13 cellular contexts compared by ENCODE assay signal in the genomic region with DNA sequence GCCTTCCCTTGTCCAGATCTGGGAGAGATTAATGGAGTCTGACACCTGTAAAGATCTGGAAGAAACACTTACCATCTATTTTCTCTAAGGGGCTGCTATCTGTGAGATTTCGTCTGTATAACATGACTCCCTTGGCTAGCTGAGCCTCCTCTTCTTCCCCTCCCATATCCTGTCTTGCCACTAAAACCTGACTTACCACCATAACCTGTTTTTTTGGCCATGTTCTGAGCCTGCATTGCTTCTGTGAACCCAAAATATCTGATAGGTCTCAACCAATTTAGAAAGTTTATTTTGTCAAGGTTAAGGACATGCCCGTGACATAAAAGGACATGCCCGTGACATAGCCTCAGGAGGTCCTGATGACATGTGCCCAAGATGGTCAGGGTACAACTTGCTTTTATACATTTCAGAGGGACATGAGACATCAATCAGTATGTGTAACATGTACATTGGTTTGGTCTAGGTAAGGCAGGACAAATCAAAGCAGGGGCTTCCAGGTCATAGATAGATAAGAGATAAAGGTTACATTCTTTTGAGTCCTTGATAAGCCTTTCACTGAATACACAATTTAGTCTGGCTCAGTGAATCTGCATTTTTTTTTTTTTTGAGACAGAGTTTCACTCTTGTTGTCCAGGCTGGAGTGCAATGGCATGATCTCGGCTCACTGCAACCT.
"Had no signal": no experiment of that assay in that cellular context is flagged by ENCODE, and none has a peak within 500 bp of the region (broad histone marks: within the 10 kb centered on the region; RNA-seq: fewer than 3 reads in every experiment).

No MANE protein-coding gene starts in this region.

- H3K27me3 ChIP-seq: gastrocnemius medialis, ovary had no signal

- FAIRE-seq: colon, islet of Langerhans, urothelium cell line had no signal

- H3K4me3 Mint-ChIP-seq: activated naive CD4-positive, alpha-beta T cell treated with anti-CD3 and anti-CD28 coated beads, Interleukin-2, amount 10 ng/mL, durations not matched to agents 7 days and 5 days; stimulated activated memory B cell treated with anti-CD40 and anti-IgM and Interleukin-4, amounts not matched to agents 10 μg/mL and 1 μg/mL and 100 μg/mL, for 72 hours had no signal

- H3K36me3 Mint-ChIP-seq: naive B cell; stimulated activated memory B cell treated with anti-CD40 and anti-IgM and Interleukin-4, amounts not matched to agents 10 μg/mL and 1 μg/mL and 100 μg/mL, for 72 hours had no signal

- H3K27me3 Mint-ChIP-seq: activated naive CD4-positive, alpha-beta T cell treated with anti-CD3 and anti-CD28 coated beads, Interleukin-2, amount 10 ng/mL, durations not matched to agents 7 days and 5 days; naive B cell; stimulated activated memory B cell treated with anti-CD40 and anti-IgM and Interleukin-4, amounts not matched to agents 10 μg/mL and 1 μg/mL and 100 μg/mL, for 72 hours had no signal

- DNase-seq: activated CD4-positive, alpha-beta T cell treated with anti-CD3 and anti-CD28 coated beads, Interleukin-2, amount 50 U/mL, for 48 hours; activated CD4-positive, CD25-positive, alpha-beta regulatory T cell treated with anti-CD3 and anti-CD28 coated beads, Interleukin-2, amount 50 U/mL, for 72 hours; activated naive CD4-positive, alpha-beta T cell treated with anti-CD3 and anti-CD28 coated beads, Interleukin-2, amount 10 ng/mL, durations not matched to agents 7 days and 5 days; gastrocnemius medialis; left colon; mammary epithelial cell; naive B cell; ovary; T-helper 9 cell had no signal

- H3K36me3 ChIP-seq: ovary had no signal

- ATAC-seq: gastrocnemius medialis; left colon; stimulated activated memory B cell treated with anti-CD40 and anti-IgM and Interleukin-4, amounts not matched to agents 10 μg/mL and 1 μg/mL and 100 μg/mL, for 72 hours had no signal

- H3K9me3 Mint-ChIP-seq: activated naive CD4-positive, alpha-beta T cell treated with anti-CD3 and anti-CD28 coated beads, Interleukin-2, amount 10 ng/mL, durations not matched to agents 7 days and 5 days; naive B cell; stimulated activated memory B cell treated with anti-CD40 and anti-IgM and Interleukin-4, amounts not matched to agents 10 μg/mL and 1 μg/mL and 100 μg/mL, for 72 hours had no signal

- H3K27ac Mint-ChIP-seq: activated naive CD4-positive, alpha-beta T cell treated with anti-CD3 and anti-CD28 coated beads, Interleukin-2, amount 10 ng/mL, durations not matched to agents 7 days and 5 days; stimulated activated memory B cell treated with anti-CD40 and anti-IgM and Interleukin-4, amounts not matched to agents 10 μg/mL and 1 μg/mL and 100 μg/mL, for 72 hours had no signal

- H3K4me3 ChIP-seq: gastrocnemius medialis, ovary had no signal

- H3K9me3 ChIP-seq: gastrocnemius medialis, ovary had no signal

- H3K27ac ChIP-seq: gastrocnemius medialis, ovary had no signal
